In the genomic region with DNA sequence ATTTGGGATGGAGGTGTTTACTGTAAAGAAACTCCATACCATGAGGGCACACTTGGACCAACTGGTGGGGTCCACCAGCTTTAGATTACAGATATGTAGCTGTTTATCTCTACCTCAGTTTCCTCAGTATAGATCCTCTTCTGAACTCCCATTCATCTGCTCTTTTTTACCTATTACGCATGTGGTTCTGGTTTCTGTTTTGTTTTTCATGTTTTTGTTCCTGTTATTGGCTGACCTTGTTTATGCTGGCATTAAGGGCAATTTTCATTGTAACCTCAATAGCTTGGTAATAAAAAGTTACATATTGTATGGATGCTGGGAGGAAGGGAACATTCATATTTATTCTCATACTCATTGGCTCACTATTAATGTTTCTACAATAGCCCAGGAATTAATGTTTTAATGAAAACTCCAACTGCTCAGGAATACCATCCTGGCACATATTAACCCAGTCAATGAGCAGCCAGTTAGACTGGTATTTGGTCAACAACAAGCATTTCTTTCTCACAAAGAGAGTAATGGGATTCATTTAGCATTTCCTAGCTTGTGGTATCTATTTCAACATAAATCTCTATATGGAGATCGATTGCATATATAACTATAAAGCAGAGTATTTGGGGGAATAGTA, we compare ENCODE assay signal across 14 cellular contexts.
DNase-seq lines count a peak whose midpoint lies in the region; ATAC-seq and TF ChIP-seq lines count a peak whose summit lies in the region.
"Had no signal": no experiment of that assay in that cellular context is flagged by ENCODE, and none has a peak within 500 bp of the region (broad histone marks: within the 10 kb centered on the region; RNA-seq: fewer than 3 reads in every experiment).

No MANE protein-coding gene starts in this region.

- DNase-seq in GM10248 (ENCODE audit: extremely low spot score) = peak; percentile 28
- DNase-seq in activated CD4-positive, alpha-beta T cell treated with anti-CD3 and anti-CD28 coated beads, Interleukin-2, amount 10 ng/mL, durations not matched to agents 24 days and 14 days = no peak
- no peak for DNase-seq in HAP-1 (ENCODE audit: low spot score in 2 of 2)
- no peak for DNase-seq in PC-9
- no peak for DNase-seq in effector memory CD8-positive, alpha-beta T cell
- DNase-seq: activated T-cell treated with anti-CD3 and anti-CD28 coated beads, Interleukin-2, amount 50 U/mL, for 4 hours; amygdala; Caco-2; upper lobe of left lung had no signal

- H3K9me3 ChIP-seq in HAP-1 (no peaks in the 10 kb centered on the region), PC-9 (ENCODE audit: insufficient read depth, low read depth) (no peaks in the 10 kb centered on the region)
- H3K9me3 ChIP-seq: upper lobe of left lung had no signal

- CTCF ChIA-PET in GM10248 (lab: Yijun Ruan, JAX) (interaction anchor here (1.3 to 1.6 kb wide), 3 partner anchors 11 to 188 kb away, joined by 3 to 6 read pairs (median 4); no protein-coding TSS in a partner anchor), PC-9 (lab: Charles Lee) (no interaction called here)

- H4K20me1 ChIP-seq in PC-9 (ENCODE audit: insufficient read depth) = no peaks in the 10 kb centered on the region

- H3K27me3 ChIP-seq in HAP-1 (ENCODE audit: low read depth) = peaks cover 8% of the 10 kb centered on the region
- H3K27me3 ChIP-seq in PC-9 (ENCODE audit: insufficient read depth, low read depth) = 0 out of 2 replicates have a peak, but pooled peaks cover 3% of the 10 kb centered on the region
- H3K27me3 ChIP-seq: upper lobe of left lung had no signal

- no peaks in the 10 kb centered on the region for H3K9me2 ChIP-seq in PC-9 (ENCODE audit: insufficient read depth)

- H3K9me3 Mint-ChIP-seq in activated CD4-positive, alpha-beta T cell treated with anti-CD3 and anti-CD28 coated beads, Interleukin-2, amount 10 ng/mL, durations not matched to agents 24 days and 14 days = no peaks in the 10 kb centered on the region
- no peaks in the 10 kb centered on the region for H3K9me3 Mint-ChIP-seq in effector memory CD8-positive, alpha-beta T cell
- H3K9me3 Mint-ChIP-seq: activated T-cell treated with anti-CD3 and anti-CD28 coated beads, Interleukin-2, amount 50 U/mL, for 4 hours; mesothelial cell of epicardium had no signal

- no peak overlapping the region for H3K4me3 Mint-ChIP-seq in activated CD4-positive, alpha-beta T cell treated with anti-CD3 and anti-CD28 coated beads, Interleukin-2, amount 10 ng/mL, durations not matched to agents 24 days and 14 days
- H3K4me3 Mint-ChIP-seq in effector memory CD8-positive, alpha-beta T cell = no peak overlapping the region
- H3K4me3 Mint-ChIP-seq: activated T-cell treated with anti-CD3 and anti-CD28 coated beads, Interleukin-2, amount 50 U/mL, for 4 hours; mesothelial cell of epicardium had no signal

- ATAC-seq in GM19395 (IDR thresholded peaks at IDR 0.05; ENCODE audit: unreplicated experiment) (peak; percentile 70), HG02588 (IDR thresholded peaks at IDR 0.05; ENCODE audit: unreplicated experiment) (peak; percentile 74), HG03457 (IDR thresholded peaks at IDR 0.05; ENCODE audit: unreplicated experiment) (peak; percentile 59)
- no peak for ATAC-seq in effector memory CD8-positive, alpha-beta T cell (replicated peaks)
- ATAC-seq: activated T-cell treated with anti-CD3 and anti-CD28 coated beads, Interleukin-2, amount 50 U/mL, for 4 hours had no signal

- H3F3A ChIP-seq in PC-9 (ENCODE audit: insufficient read depth, low read depth) = no peaks in the 10 kb centered on the region

- H3K36me3 ChIP-seq in HAP-1 (replicated peaks) (no peaks in the 10 kb centered on the region), PC-9 (ENCODE audit: low read depth) (no peaks in the 10 kb centered on the region)
- H3K36me3 ChIP-seq: upper lobe of left lung, WERI-Rb-1 had no signal

- POLR2A ChIA-PET in GM10248 (lab: Yijun Ruan, JAX) = no interaction called here
- POLR2A ChIA-PET in PC-9 (lab: Charles Lee; ENCODE audit: unreplicated experiment) = no interaction called here

- H3K4me1 ChIP-seq in HAP-1 = no peaks in the 10 kb centered on the region
- H3K4me1 ChIP-seq in PC-9 (replicated peaks; ENCODE audit: insufficient read depth) = no peaks in the 10 kb centered on the region
- H3K4me1 ChIP-seq: Caco-2 had no signal

- intact Hi-C loops in activated CD4-positive, alpha-beta T cell treated with anti-CD3 and anti-CD28 coated beads, Interleukin-2, amount 10 ng/mL, durations not matched to agents 24 days and 14 days (cut with micrococcal nuclease) = no loop called here
- intact Hi-C loops in PC-9 (cut with micrococcal nuclease; ENCODE audit: unreplicated experiment) = no loop called here

- H3K4me3 ChIP-seq in HAP-1 (no peak overlapping the region), PC-9 (no peak overlapping the region)
- H3K4me3 ChIP-seq: upper lobe of left lung had no signal

- H3K4me2 ChIP-seq in PC-9 = no peak overlapping the region

- H3K36me3 Mint-ChIP-seq in activated CD4-positive, alpha-beta T cell treated with anti-CD3 and anti-CD28 coated beads, Interleukin-2, amount 10 ng/mL, durations not matched to agents 24 days and 14 days (ENCODE audit: low read depth) = no peaks in the 10 kb centered on the region
- H3K36me3 Mint-ChIP-seq in effector memory CD8-positive, alpha-beta T cell (ENCODE audit: insufficient read depth) = no peaks in the 10 kb centered on the region
- H3K36me3 Mint-ChIP-seq: mesothelial cell of epicardium had no signal

- no peak overlapping the region for H3K27ac Mint-ChIP-seq in activated CD4-positive, alpha-beta T cell treated with anti-CD3 and anti-CD28 coated beads, Interleukin-2, amount 10 ng/mL, durations not matched to agents 24 days and 14 days
- H3K27ac Mint-ChIP-seq in effector memory CD8-positive, alpha-beta T cell = no peak overlapping the region
- H3K27ac Mint-ChIP-seq: mesothelial cell of epicardium had no signal

- TF ChIP-seq CTCF in GM10248 (IDR thresholded peaks at IDR 0.05; ENCODE audit: control extremely low read depth, extremely low read depth, low read depth, missing control alignments) (no peak), PC-9 (conservative IDR thresholded peaks at IDR 0.05) (no peak)

- no peaks in the 10 kb centered on the region for H3K4me1 Mint-ChIP-seq in activated CD4-positive, alpha-beta T cell treated with anti-CD3 and anti-CD28 coated beads, Interleukin-2, amount 10 ng/mL, durations not matched to agents 24 days and 14 days
- no peaks in the 10 kb centered on the region for H3K4me1 Mint-ChIP-seq in effector memory CD8-positive, alpha-beta T cell (ENCODE audit: low read depth in 2 of 2)

- H3K27ac ChIP-seq in PC-9 = no peak overlapping the region
- H3K27ac ChIP-seq: upper lobe of left lung, WERI-Rb-1 had no signal

- H2AFZ ChIP-seq in PC-9 = no peak overlapping the region

- H3K27me3 Mint-ChIP-seq in activated CD4-positive, alpha-beta T cell treated with anti-CD3 and anti-CD28 coated beads, Interleukin-2, amount 10 ng/mL, durations not matched to agents 24 days and 14 days = peaks cover 43% of the 10 kb centered on the region
- H3K27me3 Mint-ChIP-seq in effector memory CD8-positive, alpha-beta T cell = peaks cover 39 to 48% of the 10 kb centered on the region in 2 donors

- in situ Hi-C loops in HAP-1 (cut with MboI; ENCODE audit: low sequenced_read_pairs) = no loop called here

- BruUV-seq in PC-9 (replicated peaks; lab: Mats Ljungman, UMichigan) = no TSS peak

- H3K79me2 ChIP-seq in PC-9 (ENCODE audit: low read depth) = no peaks in the 10 kb centered on the region
